ENCODE assay signal across 14 cellular contexts in the genomic region with DNA sequence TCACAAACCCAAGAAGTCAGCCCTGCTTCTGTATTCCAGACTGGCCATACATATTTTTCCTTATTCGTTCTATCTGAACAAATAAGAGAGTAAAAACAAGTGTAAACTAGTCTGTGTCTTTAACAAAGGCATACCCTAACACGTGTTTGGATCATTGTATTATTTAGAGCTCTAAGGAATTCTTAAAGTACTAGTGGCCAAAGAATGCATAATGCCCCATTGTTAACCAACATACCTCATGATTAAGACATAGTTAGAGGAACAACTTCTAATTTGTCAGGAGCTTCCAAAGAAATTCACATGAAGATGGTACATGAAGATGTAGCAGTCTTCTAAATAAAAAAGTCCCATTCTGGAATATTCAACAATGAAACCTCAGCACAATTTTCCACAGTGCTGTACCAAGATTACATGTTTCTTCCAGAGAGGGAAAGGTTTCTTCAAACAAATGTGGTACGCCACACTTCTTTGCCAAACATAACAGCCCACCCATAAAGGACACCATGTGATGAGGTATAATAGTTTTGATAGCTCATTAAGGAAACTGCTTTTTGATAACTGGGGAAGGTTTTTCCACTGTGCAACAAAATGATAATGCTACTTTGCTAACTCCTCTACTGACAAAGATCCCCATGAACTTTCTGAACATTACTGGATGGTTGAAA. TPM values are rescaled to one million over a fixed set of nuclear protein-coding genes. Genes with fewer than 3 reads are reported as not detected.
DNase-seq lines count a peak whose midpoint lies in the region; ATAC-seq and TF ChIP-seq lines count a peak whose summit lies in the region.
"Had no signal": no experiment of that assay in that cellular context is flagged by ENCODE, and none has a peak within 500 bp of the region (broad histone marks: within the 10 kb centered on the region; RNA-seq: fewer than 3 reads in every experiment).

No MANE protein-coding gene starts in this region.

- H2AFZ ChIP-seq in parathyroid adenoma = peak overlapping the region; percentile 45

- no peaks in the 10 kb centered on the region for H3K9me3 ChIP-seq in parathyroid adenoma (ENCODE audit: control insufficient read depth, low read length)
- H3K9me3 ChIP-seq: left lung, transverse colon had no signal

- no peaks in the 10 kb centered on the region for H3K27me3 ChIP-seq in parathyroid adenoma (ENCODE audit: control insufficient read depth, insufficient read depth, low read length)
- H3K27me3 ChIP-seq: left lung had no signal

- in situ Hi-C loops in SK-MEL-5 (cut with HindIII; ENCODE audit: low pct_unique_long_range_greater_than_20kb, low sequenced_read_pairs) = no loop called here

- peaks cover 5% of the 10 kb centered on the region for H3K79me2 ChIP-seq in parathyroid adenoma

- H3K9ac ChIP-seq in parathyroid adenoma = no peak overlapping the region

- DNase-seq in AG08395 (ENCODE audit: low spot score) = peak; percentile 15
- peak; percentile 61 for DNase-seq in SK-MEL-5 (ENCODE audit: low read depth, low spot score)
- no peak for DNase-seq in NCI-H1092 treated with DMSO at 0.1 percent for 48 hours (lab: John Stamatoyannopoulos, UW)
- DNase-seq in NAMALWA (ENCODE audit: low spot score) = no peak
- DNase-seq: activated CD4-positive, alpha-beta T cell treated with anti-CD3 and anti-CD28 coated beads for 4 hours; activated T-cell treated with anti-CD3 and anti-CD28 coated beads, Interleukin-2, amount 50 U/mL, for 1 hour; DMS53; left lung; T-cell; transverse colon had no signal

- H3K27ac ChIP-seq in parathyroid adenoma = peak overlapping the region; percentile 97
- H3K27ac ChIP-seq: transverse colon had no signal

- no peak for TF ChIP-seq CTCF in parathyroid adenoma (IDR thresholded peaks at IDR 0.05)

- no peak overlapping the region for H3K4me3 ChIP-seq in parathyroid adenoma (ENCODE audit: low read depth, low read length)
- H3K4me3 ChIP-seq: left lung, transverse colon had no signal

- no peaks in the 10 kb centered on the region for H3K36me3 ChIP-seq in parathyroid adenoma (ENCODE audit: control insufficient read depth, insufficient read depth, low read length)
- H3K36me3 ChIP-seq: left lung, transverse colon had no signal

- H3K4me1 ChIP-seq in parathyroid adenoma = peaks cover 16% of the 10 kb centered on the region
- H3K4me1 ChIP-seq: left lung had no signal

- H3K4me2 ChIP-seq in parathyroid adenoma (ENCODE audit: low read length) = no peak overlapping the region

- ATAC-seq in esophagus mucosa (peak; percentile 72), HG03439 (IDR thresholded peaks at IDR 0.05; ENCODE audit: unreplicated experiment) (no peak), GM18498 (IDR thresholded peaks at IDR 0.05; ENCODE audit: unreplicated experiment) (no peak)
- ATAC-seq: left lung, T-cell had no signal

RNA-seq across cellular contexts. Expression of gene PALMD, which starts 5.0 kb away (rescaled TPM):
- total RNA-seq in SK-MEL-5 (2014; rRNA removed; shearing (Covaris generic)) = 0.11 and 0.40 TPM in 2 replicates
- polyA plus RNA-seq in SK-MEL-5 (2015; cell fraction: cytosol; rRNA removed) = 0.25 and 0.30 TPM in 2 replicates
- polyA plus RNA-seq in SK-MEL-5 (2015; cell fraction: nucleus; rRNA removed) = 0.33 and 0.38 TPM in 2 replicates
- total RNA-seq in esophagus mucosa = 17.7 TPM

Comparison
In these comparisons a context has a peak if more than half of its experiments do, and no peak if none do; other contexts are left out.
1. DNase-seq: peak in AG08395 (single experiment) and SK-MEL-5 (single experiment); none in NCI-H1092 treated with DMSO at 0.1 percent for 48 hours (single experiment) and NAMALWA (single experiment).
2. RNA of gene PALMD, which starts 5.0 kb away (total RNA-seq): 17.7 TPM in esophagus mucosa (single experiment); 0.11 to 0.40 TPM in SK-MEL-5; every median in the first group is over 10 times any median in the second.